ENCODE assay signal across 8 cellular contexts in the genomic region with DNA sequence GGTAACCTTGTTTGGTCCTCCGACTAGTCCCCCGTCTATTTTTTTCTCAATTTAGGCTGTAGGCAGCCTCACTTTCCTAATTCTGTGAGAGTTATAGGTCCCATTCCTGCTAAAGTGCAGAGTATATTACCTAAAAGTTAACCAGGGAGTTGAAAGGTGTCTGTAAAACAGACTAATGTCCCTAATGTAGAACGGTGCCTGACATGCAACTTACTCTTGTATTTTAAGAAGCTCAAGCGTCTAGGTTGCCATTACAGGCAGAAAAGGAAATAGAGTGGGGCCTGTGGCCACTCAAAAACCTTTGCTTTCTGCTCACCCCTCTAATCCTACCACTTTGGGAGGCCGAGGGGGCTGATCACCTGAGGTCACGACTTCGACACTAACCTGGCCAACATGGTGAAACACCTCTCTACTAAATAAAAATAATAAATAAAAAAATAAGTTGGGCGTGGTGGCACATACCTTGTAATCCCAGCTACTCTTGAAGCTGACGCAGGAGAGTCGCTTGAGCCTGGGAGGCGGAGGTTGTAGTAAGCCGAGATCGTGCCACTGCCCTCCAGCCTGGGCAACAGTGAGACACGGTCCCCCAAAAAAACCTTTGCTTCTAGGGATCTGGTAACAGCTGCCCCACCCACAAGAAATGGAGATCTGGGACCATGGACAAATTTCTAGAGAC. TPM values are rescaled to one million over a fixed set of nuclear protein-coding genes. Genes with fewer than 3 reads are reported as not detected.
A peak's percentile ranks its signal among the peaks of the same experiment; 100 is the strongest.
DNase-seq lines count a peak whose midpoint lies in the region; ATAC-seq, FAIRE-seq and TF ChIP-seq lines count a peak whose summit lies in the region.

No MANE protein-coding gene starts in this region.

- H3K4me1 Mint-ChIP-seq in activated CD4-positive, alpha-beta T cell treated with anti-CD3 and anti-CD28 coated beads, Interleukin-2, amount 10 ng/mL, durations not matched to agents 24 days and 14 days = peaks cover 53% of the 10 kb centered on the region

- no peaks in the 10 kb centered on the region for H3K4me1 ChIP-seq in NT2/D1 (ENCODE audit: insufficient read depth, insufficient read length)
- peaks cover 6 to 16% of the 10 kb centered on the region in 2 experiments; a peak in 4 of 5 replicates for H3K4me1 ChIP-seq in K562 (replicated peaks in 1 of 2; ENCODE audit: control insufficient read depth in 2 of 2, insufficient read depth in 2 of 2, low read length in 2 of 2)
- peaks cover 0 to 43% (median 19%) of the 10 kb centered on the region in 4 donors for H3K4me1 ChIP-seq in tibial nerve

- no peak for ATAC-seq in K562
- ATAC-seq in HG03469 (IDR thresholded peaks at IDR 0.05; ENCODE audit: unreplicated experiment) = no peak
- ATAC-seq in GM18870 (IDR thresholded peaks at IDR 0.05; ENCODE audit: unreplicated experiment) = no peak

- no peak for TF ChIP-seq POLR2A in K562 (conservative IDR thresholded peaks at IDR 0.05)
- TF ChIP-seq POLR2A in lower leg skin (IDR thresholded peaks at IDR 0.05) = no peak
- TF ChIP-seq POLR2A in tibial nerve (IDR thresholded peaks at IDR 0.05) = no peak

- peaks cover 44% of the 10 kb centered on the region for H4K20me1 ChIP-seq in K562 (replicated peaks; ENCODE audit: control insufficient read depth, insufficient read depth, low read length)

- H3K4me3 Mint-ChIP-seq in activated CD4-positive, alpha-beta T cell treated with anti-CD3 and anti-CD28 coated beads, Interleukin-2, amount 10 ng/mL, durations not matched to agents 24 days and 14 days = peak overlapping the region; percentile 96

- no TSS peak for BruUV-seq in K562 (replicated peaks; lab: Mats Ljungman, UMichigan)

- peak overlapping the region; percentile 88 for H3K4me3 ChIP-seq in NT2/D1 (ENCODE audit: insufficient read length, low read depth)
- H3K4me3 ChIP-seq in K562 = peak overlapping the region; percentile 72
- peak overlapping the region; percentile 57 for H3K4me3 ChIP-seq in lower leg skin (ENCODE audit: low read depth, poor library complexity, severe bottlenecking)
- peak overlapping the region; percentile 67 to 96 (median 90) for H3K4me3 ChIP-seq in tibial nerve

- peak overlapping the region; percentile 93 for H3K4me2 ChIP-seq in K562 (ENCODE audit: insufficient read depth, low read length)

- POLR2A ChIA-PET in K562 (lab: Yijun Ruan, JAX) = interaction anchor here (0.6 to 6.4 kb wide), 33 partner anchors 12 to 1021 kb away, joined by 3 to 465 read pairs (median 14); partner anchors contain the start of gene HFE

- no peaks in the 10 kb centered on the region for H3K9me1 ChIP-seq in K562 (ENCODE audit: control insufficient read depth, insufficient read depth, low read length)

- TF ChIP-seq RAD21 in K562 (CRISPR knock-in tag; conservative IDR thresholded peaks at IDR 0.05 in 1 of 2, IDR thresholded peaks at IDR 0.05 in 1 of 2) = no peak; a peak in 1 of 4 replicates

- DNase-seq in activated CD4-positive, alpha-beta T cell treated with anti-CD3 and anti-CD28 coated beads, Interleukin-2, amount 10 ng/mL, durations not matched to agents 24 days and 14 days = peak; percentile 79
- no peak for DNase-seq in activated CD4-positive, alpha-beta T cell treated with anti-CD3 and anti-CD28 coated beads, Interleukin-2, amount 50 U/mL, for 4 hours
- DNase-seq in NT2/D1 (ENCODE audit: low read depth, low spot score) (no peak), K562 (ENCODE audit: extremely low read depth in 1 of 4, low spot score in 3 of 4) (peak in 1 of 4 experiments; percentile 46), lower leg skin (ENCODE audit: low spot score in 2 of 2) (peak in 1 of 2 donors; percentile 88), tibial nerve (ENCODE audit: low spot score in 2 of 2) (peak in 1 of 2 donors; percentile 35)

- peak overlapping the region; percentile 95 for H3K27ac ChIP-seq in K562 (ENCODE audit: extremely low read depth, low read depth, low read length)
- H3K27ac ChIP-seq in tibial nerve = peak overlapping the region; percentile 74 to 99 (median 98)

- intact Hi-C loops in activated CD4-positive, alpha-beta T cell treated with anti-CD3 and anti-CD28 coated beads, Interleukin-2, amount 10 ng/mL, durations not matched to agents 24 days and 14 days (cut with micrococcal nuclease) = loop anchor here (2.0 to 10.0 kb wide), 3 partner anchors 72 to 1742 kb away; a partner anchor contains a TSS
- intact Hi-C loops in K562 (cut with micrococcal nuclease) (loop anchor here (2.0 to 10.0 kb wide), 2 partner anchors 58 to 1770 kb away; a partner anchor contains a TSS), lower leg skin (cut with DNase I; ENCODE audit: low total_unique reads) (loop anchor here (2.0 to 10.0 kb wide), 2 partner anchors 34 to 80 kb away; a partner anchor contains a TSS)

- WGBS in K562 (ENCODE audit: insufficient coverage, low coverage, missing lambda C conversion rate) = under 1% methylated on average over 14 of the region's 14 CpGs
- 1% methylated on average over 14 of the region's 14 CpGs for WGBS in lower leg skin, 2 donors
- WGBS in tibial nerve, 2 donors = 0% methylated on average over 14 of the region's 14 CpGs

- H3K27me3 Mint-ChIP-seq in activated CD4-positive, alpha-beta T cell treated with anti-CD3 and anti-CD28 coated beads, Interleukin-2, amount 10 ng/mL, durations not matched to agents 24 days and 14 days = peaks cover 5% of the 10 kb centered on the region

- CTCF ChIA-PET in K562 (lab: Yijun Ruan, JAX; ENCODE audit: low intra/inter-chr PET ratio) = no interaction called here

- TF ChIP-seq CTCF in K562 (IDR thresholded peaks at IDR 0.05 in 2 of 3, conservative IDR thresholded peaks at IDR 0.05 in 1 of 3; ENCODE audit: insufficient read depth in 2 of 3, low read depth in 1 of 3, low read length in 3 of 3) (no peak), lower leg skin (IDR thresholded peaks at IDR 0.05) (no peak), tibial nerve (IDR thresholded peaks at IDR 0.05) (no peak)

- FAIRE-seq in K562 (lab: Jason Lieb, UNC) = no peak

- peaks cover 98% of the 10 kb centered on the region for H3K79me2 ChIP-seq in K562 (ENCODE audit: control insufficient read depth, insufficient read depth, low read length)

- H3K27ac Mint-ChIP-seq in activated CD4-positive, alpha-beta T cell treated with anti-CD3 and anti-CD28 coated beads, Interleukin-2, amount 10 ng/mL, durations not matched to agents 24 days and 14 days = peak overlapping the region; percentile 99

- peaks cover 37% of the 10 kb centered on the region for H3K36me3 Mint-ChIP-seq in activated CD4-positive, alpha-beta T cell treated with anti-CD3 and anti-CD28 coated beads, Interleukin-2, amount 10 ng/mL, durations not matched to agents 24 days and 14 days (ENCODE audit: low read depth)

- H3K36me3 ChIP-seq in NT2/D1 (ENCODE audit: insufficient read depth, insufficient read length, low read length) = peaks cover 49% of the 10 kb centered on the region
- peaks cover 64% of the 10 kb centered on the region for H3K36me3 ChIP-seq in K562 (ENCODE audit: control insufficient read depth, insufficient read depth, low read length)
- H3K36me3 ChIP-seq in tibial nerve = peaks cover 0 to 25% (median 3%) of the 10 kb centered on the region in 3 donors

- no peaks in the 10 kb centered on the region for H3K27me3 ChIP-seq in NT2/D1 (ENCODE audit: insufficient read depth, insufficient read length)
- no peaks in the 10 kb centered on the region for H3K27me3 ChIP-seq in K562 (ENCODE audit: control insufficient read depth in 2 of 2, insufficient read depth in 2 of 2, low read length in 2 of 2)
- no peaks in the 10 kb centered on the region for H3K27me3 ChIP-seq in tibial nerve

- H3K9me3 ChIP-seq in NT2/D1 (ENCODE audit: insufficient read depth, low read length) = no peaks in the 10 kb centered on the region
- H3K9me3 ChIP-seq in K562 (replicated peaks; ENCODE audit: control insufficient read depth, insufficient read depth, low read depth, low read length) = no peaks in the 10 kb centered on the region
- H3K9me3 ChIP-seq in tibial nerve = no peaks in the 10 kb centered on the region

- H2AFZ ChIP-seq in K562 (ENCODE audit: low read depth, low read length) = no peak overlapping the region

- no peaks in the 10 kb centered on the region for H3K9me3 Mint-ChIP-seq in activated CD4-positive, alpha-beta T cell treated with anti-CD3 and anti-CD28 coated beads, Interleukin-2, amount 10 ng/mL, durations not matched to agents 24 days and 14 days

- peak overlapping the region; percentile 86 for H3K9ac ChIP-seq in NT2/D1 (ENCODE audit: insufficient read length, low read depth)
- H3K9ac ChIP-seq in K562 (ENCODE audit: insufficient read depth in 1 of 2, low read depth in 2 of 2, low read length in 2 of 2) = peak overlapping the region; percentile 96

- in situ Hi-C loops in K562 (cut with MboI) = loop anchor here (10.0 kb wide), 1 partner anchor 1710 kb away; a partner anchor contains a TSS

- no peak for TF ChIP-seq EP300 in K562 (IDR thresholded peaks at IDR 0.05; ENCODE audit: low read length)
- TF ChIP-seq EP300 in tibial nerve (IDR thresholded peaks at IDR 0.05) = no peak

TF ChIP-seq in K562, 482 proteins besides CTCF, POLR2A, EP300 and RAD21 (continues in another document):
- TF ChIP-seq RBM39 (optimal IDR thresholded peaks at IDR 0.05; ENCODE audit: low read depth, low read length) = no peak

RNA-seq across cellular contexts. Expression of gene HFE, which starts 37.9 kb away (rescaled TPM):
- total RNA-seq in activated CD4-positive, alpha-beta T cell treated with anti-CD3 and anti-CD28 coated beads, Interleukin-2, amount 10 ng/mL, durations not matched to agents 24 days and 14 days = 0.12 and 0.50 TPM in 2 replicates
- 2.3 and 3.3 TPM in 2 replicates for total RNA-seq in K562 (2011; cell fraction: chromatin; rRNA removed; ENCODE audit: low replicate concordance)
- 1.3 and 2.2 TPM in 2 replicates for total RNA-seq in K562 (2011; cell fraction: nucleolus; rRNA removed)
- 2.1 and 3.3 TPM in 2 replicates for total RNA-seq in K562 (2011; cell fraction: nucleoplasm; rRNA removed)
- total RNA-seq in K562 (2014; rRNA removed) (0.14 and 0.73 TPM in 2 replicates), K562 (2014; rRNA removed; fragmentation: Illumina TruSeq; extraction: Trizol) (0.76 and 1.1 TPM in 2 replicates), K562 (2015; rRNA removed; fragmentation: Illumina TruSeq; extraction: Trizol) (1.2 and 1.3 TPM in 2 replicates), K562 (2021) (0.58 and 0.98 TPM in 2 replicates), lower leg skin (1 to 10 TPM; 4.2 to 6.8 (median 5.5) TPM), tibial nerve (10 to 100 TPM in 2 of 4 donors, 1 to 10 TPM in 2; 5.9 to 11.0 (median 9.0) TPM)
- polyA plus RNA-seq in K562 (2011; rRNA removed) (0.54 and 1.1 TPM in 2 replicates), K562 (2014; fragmentation: Illumina TruSeq; extraction: Trizol) (0.78 and 0.89 TPM in 2 replicates), K562 (2014; fragmentation: Nextera tagmentation; extraction: Ambion mirVana) (under 1 TPM; 0.17 to 0.31 TPM), K562 (2014; rRNA removed) (0.84 and 1.2 TPM in 2 replicates)
- polyA plus RNA-seq in K562 (2011; cell fraction: cytosol; rRNA removed) = 0.66 and 0.88 TPM in 2 replicates
- polyA plus RNA-seq in K562 (2011; cell fraction: nucleus; rRNA removed) = 0.65 and 0.95 TPM in 2 replicates
- 1.8 and 2.4 TPM in 2 replicates for polyA plus RNA-seq in K562 (2012)
- polyA minus RNA-seq in K562 (2011; rRNA and poly(A)+ RNA removed) = 1.3 and 1.7 TPM in 2 replicates
- 0.95 TPM in 1 of 2 replicates, not detected in the other for polyA minus RNA-seq in K562 (2011; cell fraction: cytosol; rRNA and poly(A)+ RNA removed)
- 0.44 and 0.94 TPM in 2 replicates for polyA minus RNA-seq in K562 (2011; cell fraction: nucleus; rRNA and poly(A)+ RNA removed)
